Comparison of ENCODE assay signal across 8 cellular contexts in genomic region chr19:42283248-42284065, GRCh38. TPM values are rescaled to one million over a fixed set of nuclear protein-coding genes. Genes with fewer than 3 reads are reported as not detected.
DNase-seq lines count a peak whose midpoint lies in the region; ATAC-seq and TF ChIP-seq lines count a peak whose summit lies in the region.

No MANE protein-coding gene starts in this region.

- H3K36me3 Mint-ChIP-seq in HFFc6 (ENCODE audit: low read depth), result 0 out of 2 replicates have a peak, but pooled peaks cover 3% of the 10 kb centered on the region
- peaks cover 0 to 13% of the 10 kb centered on the region in 2 donors for H3K36me3 Mint-ChIP-seq in activated naive CD4-positive, alpha-beta T cell treated with anti-CD3 and anti-CD28 coated beads, Interleukin-2, amount 50 U/mL, for 72 hours

- H3F3A ChIP-seq in SK-N-SH (replicated peaks; ENCODE audit: insufficient read depth), result peaks cover 41% of the 10 kb centered on the region

- H3K9me3 ChIP-seq in SK-N-SH (no peaks in the 10 kb centered on the region), parathyroid adenoma (ENCODE audit: control insufficient read depth, low read length) (no peaks in the 10 kb centered on the region), thyroid gland (no peaks in the 10 kb centered on the region)

- peak in 1 of 2 donors; percentile 51 for TF ChIP-seq POLR2A in thyroid gland (IDR thresholded peaks at IDR 0.05)

- no peak for TF ChIP-seq EP300 in SK-N-SH (IDR thresholded peaks at IDR 0.05; ENCODE audit: borderline replicate concordance in 1 of 2, low read depth in 1 of 2, low read length in 1 of 2)

- peaks cover 5% of the 10 kb centered on the region for H3K27me3 Mint-ChIP-seq in HFFc6 (ENCODE audit: insufficient read depth)

- DNase-seq in HFFc6 (peak; percentile 88), NAMALWA (ENCODE audit: low spot score) (peak; percentile 95), SK-N-SH (peak; percentile 94), Right ventricle myocardium superior (peak; percentile 98), thyroid gland (peak; percentile 96 to 97)
- DNase-seq in activated naive CD4-positive, alpha-beta T cell treated with anti-CD3 and anti-CD28 coated beads, Interleukin-2, amount 50 U/mL, for 72 hours (ENCODE audit: low spot score in 2 of 2), result peak; percentile 94 to 95

- H3K79me2 ChIP-seq in SK-N-SH (ENCODE audit: insufficient read depth) (peaks cover 57% of the 10 kb centered on the region), parathyroid adenoma (peaks cover 5% of the 10 kb centered on the region)

- H3K27ac ChIP-seq in SK-N-SH (ENCODE audit: low read depth in 2 of 2, low read length in 1 of 2), result peak overlapping the region; percentile 93 to 96
- H3K27ac ChIP-seq in parathyroid adenoma, result peak overlapping the region; percentile 80
- H3K27ac ChIP-seq in thyroid gland, result peak overlapping the region; percentile 85 to 97 (median 93)

- H4K20me1 ChIP-seq in SK-N-SH (ENCODE audit: insufficient read depth), result peaks cover 24% of the 10 kb centered on the region

- H3K9me3 Mint-ChIP-seq in HFFc6, result no peaks in the 10 kb centered on the region
- no peaks in the 10 kb centered on the region for H3K9me3 Mint-ChIP-seq in activated naive CD4-positive, alpha-beta T cell treated with anti-CD3 and anti-CD28 coated beads, Interleukin-2, amount 50 U/mL, for 72 hours

- H3K27me3 ChIP-seq in SK-N-SH (ENCODE audit: insufficient read depth), result no peaks in the 10 kb centered on the region
- no peaks in the 10 kb centered on the region for H3K27me3 ChIP-seq in parathyroid adenoma (ENCODE audit: control insufficient read depth, insufficient read depth, low read length)
- H3K27me3 ChIP-seq in thyroid gland, result no peaks in the 10 kb centered on the region

- TF ChIP-seq RAD21 in SK-N-SH (IDR thresholded peaks at IDR 0.05; ENCODE audit: low read length), result no peak

- CTCF ChIA-PET in SK-N-SH (lab: Yijun Ruan, JAX), result interaction anchor here (0.7 to 7.1 kb wide), 3 partner anchors 13 to 75 kb away, joined by 3 to 205 read pairs (median 4); partner anchors contain the start of gene GSK3A

- POLR2A ChIA-PET in SK-N-SH (lab: Yijun Ruan, JAX), result no interaction called here

- peaks cover 44 to 59% of the 10 kb centered on the region in 2 experiments for H3K4me1 ChIP-seq in SK-N-SH (ENCODE audit: control insufficient read depth in 1 of 2, insufficient read depth in 2 of 2, low read depth in 1 of 2, low read length in 1 of 2)
- H3K4me1 ChIP-seq in parathyroid adenoma, result peaks cover 47% of the 10 kb centered on the region
- H3K4me1 ChIP-seq in thyroid gland, result peaks cover 65 to 70% of the 10 kb centered on the region in 2 donors

- peaks cover 34% of the 10 kb centered on the region for H3K4me1 Mint-ChIP-seq in HFFc6 (ENCODE audit: low read depth)

- intact Hi-C loops in Right ventricle myocardium superior (cut with DNase I), result no loop called here
- intact Hi-C loops in thyroid gland (cut with DNase I), result no loop called here

- H3K4me2 ChIP-seq in SK-N-SH (peak overlapping the region; percentile 97), parathyroid adenoma (ENCODE audit: low read length) (peak overlapping the region; percentile 91)

- H3K4me3 ChIP-seq in GM08714 (ENCODE audit: low read length) (peak overlapping the region; percentile 55; the same call in 1 of the 2 replicates), SK-N-SH (ENCODE audit: low read depth in 2 of 2, low read length in 1 of 2) (peak overlapping the region; percentile 58 to 60), parathyroid adenoma (ENCODE audit: low read depth, low read length) (peak overlapping the region; percentile 61), thyroid gland (replicated peaks in 1 of 3) (peak overlapping the region in 1 of 3 donors; percentile 32)

- TF ChIP-seq CTCF in HFFc6 (IDR thresholded peaks at IDR 0.05) (no peak), SK-N-SH (IDR thresholded peaks at IDR 0.05) (no peak), parathyroid adenoma (IDR thresholded peaks at IDR 0.05) (no peak), thyroid gland (IDR thresholded peaks at IDR 0.05) (no peak)

- H3K4me3 Mint-ChIP-seq in HFFc6, result no peak overlapping the region

- WGBS in SK-N-SH (ENCODE audit: low lambda C conversion rate), result 13% methylated on average over 18 of the region's 73 CpGs
- 2 to 4% methylated on average over 17 to 28 of the region's 73 CpGs for WGBS in thyroid gland, 2 donors

- H3K36me3 ChIP-seq in SK-N-SH (replicated peaks in 1 of 2; ENCODE audit: control insufficient read depth in 1 of 2, insufficient read depth in 2 of 2, low read length in 1 of 2) (peaks cover 9 to 18% of the 10 kb centered on the region in 2 experiments), parathyroid adenoma (ENCODE audit: control insufficient read depth, insufficient read depth, low read length) (no peaks in the 10 kb centered on the region), thyroid gland (peaks cover 14 to 16% of the 10 kb centered on the region in 2 donors)

- no peak overlapping the region for H2AFZ ChIP-seq in SK-N-SH (ENCODE audit: low read depth)
- peak overlapping the region; percentile 76 for H2AFZ ChIP-seq in parathyroid adenoma

- ATAC-seq in activated naive CD4-positive, alpha-beta T cell treated with anti-CD3 and anti-CD28 coated beads, Interleukin-2, amount 50 U/mL, for 72 hours, result peak; percentile 70 to 74
- peak; percentile 74 for ATAC-seq in Right ventricle myocardium superior (ENCODE audit: poor library complexity)

- H3K9me2 ChIP-seq in SK-N-SH, result no peaks in the 10 kb centered on the region

- H3K9ac ChIP-seq in SK-N-SH (peak overlapping the region; percentile 39; the same call in 1 of the 2 replicates), parathyroid adenoma (no peak overlapping the region)

- H3K27ac Mint-ChIP-seq in HFFc6, result no peak overlapping the region
- no peak overlapping the region for H3K27ac Mint-ChIP-seq in activated naive CD4-positive, alpha-beta T cell treated with anti-CD3 and anti-CD28 coated beads, Interleukin-2, amount 50 U/mL, for 72 hours

TF ChIP-seq in SK-N-SH, 30 proteins besides CTCF, POLR2A, EP300 and RAD21 (continues in another document):
- TF ChIP-seq GABPA (IDR thresholded peaks at IDR 0.05; ENCODE audit: low read depth), result no peak
- no peak for TF ChIP-seq SIN3A (IDR thresholded peaks at IDR 0.05; ENCODE audit: borderline replicate concordance, low read depth, low read length)
- TF ChIP-seq TAF1 (IDR thresholded peaks at IDR 0.05; ENCODE audit: borderline replicate concordance, low read depth, low read length), result 0 out of 2 replicates have a peak, but pooled peaks have one; percentile 7
- no peak for TF ChIP-seq USF2 (IDR thresholded peaks at IDR 0.05; ENCODE audit: borderline replicate concordance, low read depth, low read length)

RNA-seq across cellular contexts. Expression of gene CIC, which starts 14.4 kb away (rescaled TPM):
- total RNA-seq in HFFc6 (2021; fragmentation: NEBNext Ultra II Directional; extraction: Animal tissue kit (Norgen Biotek cat#: 25700)), result 10 to 100 TPM; 67.6 to 75.4 (median 73.7) TPM
- 8.6 and 16.9 TPM in 2 replicates for polyA plus RNA-seq in SK-N-SH (2012; rRNA removed)
- 7.7 and 12.5 TPM in 2 replicates for polyA plus RNA-seq in SK-N-SH (2012; cell fraction: cytosol; rRNA removed)
- polyA plus RNA-seq in SK-N-SH (2012; cell fraction: nucleus; rRNA removed), result 67.2 and 121 TPM in 2 replicates
- total RNA-seq in activated naive CD4-positive, alpha-beta T cell treated with anti-CD3 and anti-CD28 coated beads, Interleukin-2, amount 50 U/mL, for 72 hours, result 10 to 100 TPM; 87.7 to 90.6 TPM
- total RNA-seq in Right ventricle myocardium superior, result 33.6 TPM
- total RNA-seq in thyroid gland, result 10 to 100 TPM; 50.6 to 98.3 (median 56.9) TPM

RNA-seq across cellular contexts. Expression of gene PRR19, which starts 18.5 kb away (rescaled TPM):
- 1 to 10 TPM in 1 of 6 experiments, under 1 TPM in 5; 0.67 to 2.0 (median 0.86) TPM for total RNA-seq in HFFc6 (2021; fragmentation: NEBNext Ultra II Directional; extraction: Animal tissue kit (Norgen Biotek cat#: 25700))
- 1.3 TPM in 2 replicates for polyA plus RNA-seq in SK-N-SH (2012; rRNA removed)
- 0.40 and 0.87 TPM in 2 replicates for polyA plus RNA-seq in SK-N-SH (2012; cell fraction: cytosol; rRNA removed)
- polyA plus RNA-seq in SK-N-SH (2012; cell fraction: nucleus; rRNA removed), result 1.3 and 1.7 TPM in 2 replicates
- total RNA-seq in activated naive CD4-positive, alpha-beta T cell treated with anti-CD3 and anti-CD28 coated beads, Interleukin-2, amount 50 U/mL, for 72 hours, result 1 to 10 TPM in 1 of 2 donors, under 1 TPM in 1; 0.93 to 1.6 TPM
- total RNA-seq in Right ventricle myocardium superior (not detected), thyroid gland (under 1 TPM in 2 of 4 donors, not detected in 2; 0.27 to 0.45 TPM)

RNA-seq across cellular contexts. Expression of gene PAFAH1B3, which starts 19.0 kb away (rescaled TPM):
- 10 to 100 TPM; 32.3 to 43.5 (median 40.7) TPM for total RNA-seq in HFFc6 (2021; fragmentation: NEBNext Ultra II Directional; extraction: Animal tissue kit (Norgen Biotek cat#: 25700))
- 105 and 160 TPM in 2 replicates for polyA plus RNA-seq in SK-N-SH (2012; rRNA removed)
- 71.5 and 102 TPM in 2 replicates for polyA plus RNA-seq in SK-N-SH (2012; cell fraction: cytosol; rRNA removed)
- polyA plus RNA-seq in SK-N-SH (2012; cell fraction: nucleus; rRNA removed), result 82.6 and 91.4 TPM in 2 replicates
- 10 to 100 TPM; 50.9 to 54.2 TPM for total RNA-seq in activated naive CD4-positive, alpha-beta T cell treated with anti-CD3 and anti-CD28 coated beads, Interleukin-2, amount 50 U/mL, for 72 hours
- total RNA-seq in Right ventricle myocardium superior, result 4.3 TPM
- total RNA-seq in thyroid gland, result 10 to 100 TPM in 3 of 4 donors, 1 to 10 TPM in 1; 6.0 to 23.7 (median 19.1) TPM

RNA-seq across cellular contexts. Expression of gene ERF, which starts 28.5 kb away (rescaled TPM):
- total RNA-seq in HFFc6 (2021; fragmentation: NEBNext Ultra II Directional; extraction: Animal tissue kit (Norgen Biotek cat#: 25700)), result 10 to 100 TPM; 74.7 to 87.8 (median 78.8) TPM
- polyA plus RNA-seq in SK-N-SH (2012; rRNA removed), result 89.6 and 94.5 TPM in 2 replicates
- polyA plus RNA-seq in SK-N-SH (2012; cell fraction: cytosol; rRNA removed), result 38.5 and 54.1 TPM in 2 replicates
- polyA plus RNA-seq in SK-N-SH (2012; cell fraction: nucleus; rRNA removed), result 101 and 184 TPM in 2 replicates
- total RNA-seq in activated naive CD4-positive, alpha-beta T cell treated with anti-CD3 and anti-CD28 coated beads, Interleukin-2, amount 50 U/mL, for 72 hours, result 10 to 100 TPM; 48.8 to 67.8 TPM
- 42.1 TPM for total RNA-seq in Right ventricle myocardium superior
- total RNA-seq in thyroid gland, result 10 to 100 TPM; 27.5 to 50.2 (median 39.2) TPM

RNA-seq across cellular contexts. Expression of gene TMEM145, which starts 29.7 kb away (rescaled TPM):
- under 1 TPM; 0.12 to 0.47 (median 0.34) TPM for total RNA-seq in HFFc6 (2021; fragmentation: NEBNext Ultra II Directional; extraction: Animal tissue kit (Norgen Biotek cat#: 25700))
- 0.37 and 2.0 TPM in 2 replicates for polyA plus RNA-seq in SK-N-SH (2012; rRNA removed)
- 0.53 and 1.5 TPM in 2 replicates for polyA plus RNA-seq in SK-N-SH (2012; cell fraction: cytosol; rRNA removed)
- polyA plus RNA-seq in SK-N-SH (2012; cell fraction: nucleus; rRNA removed), result 8.0 and 18.2 TPM in 2 replicates
- total RNA-seq in activated naive CD4-positive, alpha-beta T cell treated with anti-CD3 and anti-CD28 coated beads, Interleukin-2, amount 50 U/mL, for 72 hours, result 1 to 10 TPM in 1 of 2 donors, under 1 TPM in 1; 0.16 to 1.8 TPM
- total RNA-seq in Right ventricle myocardium superior, result 0.11 TPM
- total RNA-seq in thyroid gland, result 1 to 10 TPM in 1 of 4 donors, not detected in 3; 2.8 TPM
